ENCODE assay signal across 8 cellular contexts in the genomic region with DNA sequence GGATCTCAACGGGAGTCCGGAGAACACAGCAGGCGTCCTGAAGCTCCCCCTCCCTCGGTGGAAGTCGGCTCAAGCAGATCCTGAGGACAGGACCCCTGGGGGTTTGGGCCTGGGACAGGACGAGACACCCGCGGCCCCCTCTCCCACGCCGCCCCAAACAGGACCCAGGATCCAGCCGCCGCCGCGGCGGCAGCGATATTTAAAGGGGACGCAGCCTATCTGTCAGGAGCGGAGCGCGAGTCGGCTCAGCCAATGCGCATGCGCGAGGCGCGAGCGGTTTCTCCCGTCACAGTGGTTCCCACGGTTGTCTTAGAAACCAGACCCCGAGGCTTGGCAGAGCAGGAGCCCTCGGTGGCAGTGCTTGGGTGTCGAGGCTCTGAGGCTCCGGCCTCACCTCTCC.
A peak's percentile ranks its signal among the peaks of the same experiment; 100 is the strongest.
DNase-seq lines count a peak whose midpoint lies in the region; ATAC-seq, FAIRE-seq and TF ChIP-seq lines count a peak whose summit lies in the region.
"Not testable (repeated sequence)": the region's sequence is repeated elsewhere in the genome, so short reads cannot be mapped to it uniquely, and the experiment has no call there.

No MANE protein-coding gene starts in this region.

- ATAC-seq in GM18907 (IDR thresholded peaks at IDR 0.05; ENCODE audit: unreplicated experiment): peak; percentile 86
- ATAC-seq in GM21390 (IDR thresholded peaks at IDR 0.05; ENCODE audit: unreplicated experiment): peak; percentile 60
- ATAC-seq in HG02623 (IDR thresholded peaks at IDR 0.05; ENCODE audit: unreplicated experiment): peak; percentile 73
- ATAC-seq in HG03097 (IDR thresholded peaks at IDR 0.05; ENCODE audit: low FRiP score, unreplicated experiment): peak; percentile 64
- peak; percentile 80 for ATAC-seq in PC-3
- ATAC-seq in GM12878: peak; percentile 90
- ATAC-seq in HepG2: peak; percentile 92
- ATAC-seq in upper lobe of left lung (ENCODE audit: low FRiP score in 2 of 2): peak; percentile 73 to 93

- not testable (repeated sequence) for TF ChIP-seq CTCF in PC-3 (conservative IDR thresholded peaks at IDR 0.05; ENCODE audit: low read depth, low read length); GM12878 (IDR thresholded peaks at IDR 0.05 in 2 of 3, conservative IDR thresholded peaks at IDR 0.05 in 1 of 3; ENCODE audit: control insufficient read depth in 2 of 3, extremely low read depth in 1 of 3, insufficient read depth in 1 of 3, low read depth in 3 of 3, low read length in 3 of 3); HepG2 (CRISPR knock-in tag; IDR thresholded peaks at IDR 0.05); upper lobe of left lung (IDR thresholded peaks at IDR 0.05)

- TF ChIP-seq EP300 in GM12878 (IDR thresholded peaks at IDR 0.05; ENCODE audit: borderline replicate concordance in 1 of 2, control insufficient read depth in 1 of 2, low read depth in 2 of 2, low read length in 2 of 2); HepG2 (IDR thresholded peaks at IDR 0.05; ENCODE audit: low read depth in 2 of 2, low read length in 2 of 2); HepG2 (CRISPR knock-in tag; IDR thresholded peaks at IDR 0.05; ENCODE audit: borderline replicate concordance); upper lobe of left lung (IDR thresholded peaks at IDR 0.05): not testable (repeated sequence)

- not testable (repeated sequence) for H3K9me2 ChIP-seq in PC-3 (replicated peaks; ENCODE audit: low read length)

- H3K36me3 ChIP-seq in PC-3 (ENCODE audit: low read depth, low read length); GM12878 (ENCODE audit: control insufficient read depth in 2 of 2, insufficient read depth in 2 of 2, low read length in 1 of 2); HepG2 (replicated peaks in 1 of 2; ENCODE audit: control insufficient read depth in 1 of 2, insufficient read depth in 2 of 2, low read length in 2 of 2); upper lobe of left lung: not testable (repeated sequence)

- H3K4me3 ChIP-seq in PC-3 (ENCODE audit: low read length); GM12878; HepG2 (replicated peaks in 1 of 3; ENCODE audit: insufficient read depth in 1 of 3, low read depth in 2 of 3, low read length in 3 of 3); upper lobe of left lung: not testable (repeated sequence)

- H2AFZ ChIP-seq in PC-3 (ENCODE audit: low read length); GM12878 (ENCODE audit: control insufficient read depth, low read depth, low read length); HepG2 (ENCODE audit: low read length): not testable (repeated sequence)

- not testable (repeated sequence) for H3K27ac ChIP-seq in PC-3 (ENCODE audit: low read length); GM12878 (ENCODE audit: control insufficient read depth, insufficient read depth); HepG2 (ENCODE audit: extremely low read length, insufficient read depth, low read length); upper lobe of left lung

- not testable (repeated sequence) for H3K79me2 ChIP-seq in PC-3 (ENCODE audit: low read length); GM12878 (ENCODE audit: control insufficient read depth, insufficient read depth, low read length); HepG2 (ENCODE audit: insufficient read depth, low read length)

- TF ChIP-seq RAD21 in GM12878 (IDR thresholded peaks at IDR 0.05; ENCODE audit: insufficient read depth, low read depth, low read length); HepG2 (CRISPR knock-in tag; IDR thresholded peaks at IDR 0.05): not testable (repeated sequence)

- not testable (repeated sequence) for H3K9me3 ChIP-seq in PC-3 (ENCODE audit: low read length); GM12878 (replicated peaks; ENCODE audit: control insufficient read depth, insufficient read depth, low read length); HepG2 (ENCODE audit: low read length); upper lobe of left lung

- not testable (repeated sequence) for TF ChIP-seq POLR2A in GM12878 (IDR thresholded peaks at IDR 0.05; ENCODE audit: low read depth, low read length); HepG2 (IDR thresholded peaks at IDR 0.05; ENCODE audit: insufficient read depth in 1 of 2, low read depth in 2 of 2, low read length in 2 of 2); upper lobe of left lung (IDR thresholded peaks at IDR 0.05)

- H3K4me1 ChIP-seq in PC-3 (ENCODE audit: insufficient read depth, low read length); GM12878 (ENCODE audit: control insufficient read depth, insufficient read depth, low read length); HepG2 (ENCODE audit: insufficient read depth, low read length); upper lobe of left lung: not testable (repeated sequence)

- WGBS in GM12878 (ENCODE audit: insufficient coverage, insufficient replicate concordance, low lambda C conversion rate, missing lambda C conversion rate): no CpG with 5 or more reads among the region's 33 CpGs
- no CpG with 5 or more reads among the region's 33 CpGs for WGBS in HepG2 (ENCODE audit: low lambda C conversion rate)
- no CpG with 5 or more reads among the region's 33 CpGs for WGBS in upper lobe of left lung, 2 donors

- H3F3A ChIP-seq in PC-3 (ENCODE audit: low read length, unreplicated experiment): not testable (repeated sequence)

- SMC1A ChIA-PET in GM12878 (lab: Charles Lee; ENCODE audit: uncharacterized antibody, unreplicated experiment): not testable (repeated sequence)

- peak; percentile 75 for FAIRE-seq in GM12878 (lab: Jason Lieb, UNC)
- FAIRE-seq in HepG2 (lab: Jason Lieb, UNC): not testable (repeated sequence)

- RAD21 ChIA-PET in GM12878 (lab: Charles Lee; ENCODE audit: unreplicated experiment): not testable (repeated sequence)

- POLR2A ChIA-PET in PC-3 (lab: Charles Lee; ENCODE audit: unreplicated experiment); GM12878 (lab: Charles Lee); HepG2 (lab: Yijun Ruan, JAX): not testable (repeated sequence)

- intact Hi-C loops in PC-3 (cut with micrococcal nuclease); GM12878 (cut with micrococcal nuclease; ENCODE audit: unreplicated experiment); HepG2 (cut with micrococcal nuclease; ENCODE audit: unreplicated experiment): not testable (repeated sequence)

- H3K4me2 ChIP-seq in PC-3 (ENCODE audit: low read length); GM12878 (ENCODE audit: control insufficient read depth, insufficient read depth); HepG2 (ENCODE audit: low read depth, low read length): not testable (repeated sequence)

- not testable (repeated sequence) for BruUV-seq in PC-3 (replicated peaks; lab: Mats Ljungman, UMichigan); GM12878 (replicated peaks; lab: Mats Ljungman, UMichigan); HepG2 (replicated peaks; lab: Mats Ljungman, UMichigan)

- in situ Hi-C loops in GM12878 (cut with MboI); HepG2 (cut with HindIII; ENCODE audit: extremely low pct_ligation_motif_present, low pct_unique_long_range_greater_than_20kb): not testable (repeated sequence)

- not testable (repeated sequence) for H4K20me1 ChIP-seq in PC-3 (ENCODE audit: low read length); GM12878 (ENCODE audit: control insufficient read depth, insufficient read depth); HepG2 (ENCODE audit: insufficient read depth, low read length)

- H3K27me3 ChIP-seq in PC-3 (ENCODE audit: low read length); GM12878 (replicated peaks in 1 of 2; ENCODE audit: control insufficient read depth in 2 of 2, insufficient read depth in 2 of 2, low read length in 1 of 2); HepG2 (ENCODE audit: control insufficient read depth in 1 of 2, insufficient read depth in 2 of 2, low read length in 2 of 2); upper lobe of left lung: not testable (repeated sequence)

- not testable (repeated sequence) for DNase-seq in PC-3; GM12878 (ENCODE audit: low read depth, low spot score); HepG2 (ENCODE audit: low spot score); upper lobe of left lung

- H3K9ac ChIP-seq in PC-3 (ENCODE audit: low read length); GM12878 (ENCODE audit: control insufficient read depth, insufficient read depth, low read length); HepG2 (ENCODE audit: insufficient read depth, low read depth, low read length): not testable (repeated sequence)

- CTCF ChIA-PET in PC-3 (lab: Charles Lee); GM12878 (lab: Yijun Ruan, JAX); HepG2 (lab: Yijun Ruan, JAX; ENCODE audit: low intra/inter-chr PET ratio, low total read pairs): not testable (repeated sequence)
